8 cellular contexts compared by ENCODE assay signal in the genomic region with DNA sequence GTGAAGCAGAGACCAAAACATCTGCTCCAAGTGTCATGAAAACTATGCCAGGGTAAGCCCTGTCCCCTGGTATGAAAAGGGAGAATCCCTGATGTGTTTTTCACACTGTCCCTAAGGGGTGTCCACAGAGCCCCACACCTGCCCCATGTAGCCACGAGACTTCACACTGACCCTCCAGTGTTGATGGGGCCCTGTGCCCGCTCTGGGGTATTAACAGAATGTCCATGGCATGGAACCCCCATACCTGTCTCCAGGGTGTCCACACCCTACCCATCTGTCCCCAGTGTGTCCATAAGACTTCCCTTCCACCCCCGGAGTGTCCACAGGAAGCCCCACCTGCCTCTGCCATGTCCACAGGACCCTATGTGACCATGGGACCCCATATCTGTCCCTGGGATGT. TPM values are rescaled to one million over a fixed set of nuclear protein-coding genes. Genes with fewer than 3 reads are reported as not detected.
"Had no signal": no experiment of that assay in that cellular context is flagged by ENCODE, and none has a peak within 500 bp of the region (broad histone marks: within the 10 kb centered on the region; RNA-seq: fewer than 3 reads in every experiment).

No MANE protein-coding gene starts in this region.

RNA-seq across cellular contexts. Expression of gene ALDH3B1, which starts 15.0 kb away (rescaled TPM):
- total RNA-seq: activated CD4-positive, alpha-beta memory T cell treated with anti-CD3 and anti-CD28 coated beads for 36 hours; activated CD4-positive, alpha-beta T cell treated with anti-CD3 and anti-CD28 coated beads, Interleukin-2, amount 10 ng/mL, durations not matched to agents 24 days and 14 days; activated CD8-positive, alpha-beta memory T cell treated with anti-CD3 and anti-CD28 coated beads for 36 hours; activated naive CD4-positive, alpha-beta T cell treated with anti-CD3 and anti-CD28 coated beads for 36 hours; activated naive CD8-positive, alpha-beta T cell treated with anti-CD3 and anti-CD28 coated beads for 36 hours; activated T-helper 2 cell treated with anti-CD3 and anti-CD28 coated beads, Interferon-gamma antibody, Interleukin-2, Interleukin-4, amounts not matched to agents 10 μg/mL and 5 μg/mL and 100 μg/mL, durations not matched to agents 14 hours and 24 hours and 36 hours; T-helper 1 cell treated with Interleukin-12 subunit alpha and Interleukin-12 subunit beta and Interleukin-4 antibody, amounts not matched to agents 30 ng/mL and 1 ng/mL, for 36 hours; T-helper 2 cell treated with Interferon-gamma antibody and Interleukin-4, amounts not matched to agents 100 ng/mL and 5 ng/mL, for 36 hours had no signal
